1 cellular context compared by ENCODE assay signal in the genomic region with DNA sequence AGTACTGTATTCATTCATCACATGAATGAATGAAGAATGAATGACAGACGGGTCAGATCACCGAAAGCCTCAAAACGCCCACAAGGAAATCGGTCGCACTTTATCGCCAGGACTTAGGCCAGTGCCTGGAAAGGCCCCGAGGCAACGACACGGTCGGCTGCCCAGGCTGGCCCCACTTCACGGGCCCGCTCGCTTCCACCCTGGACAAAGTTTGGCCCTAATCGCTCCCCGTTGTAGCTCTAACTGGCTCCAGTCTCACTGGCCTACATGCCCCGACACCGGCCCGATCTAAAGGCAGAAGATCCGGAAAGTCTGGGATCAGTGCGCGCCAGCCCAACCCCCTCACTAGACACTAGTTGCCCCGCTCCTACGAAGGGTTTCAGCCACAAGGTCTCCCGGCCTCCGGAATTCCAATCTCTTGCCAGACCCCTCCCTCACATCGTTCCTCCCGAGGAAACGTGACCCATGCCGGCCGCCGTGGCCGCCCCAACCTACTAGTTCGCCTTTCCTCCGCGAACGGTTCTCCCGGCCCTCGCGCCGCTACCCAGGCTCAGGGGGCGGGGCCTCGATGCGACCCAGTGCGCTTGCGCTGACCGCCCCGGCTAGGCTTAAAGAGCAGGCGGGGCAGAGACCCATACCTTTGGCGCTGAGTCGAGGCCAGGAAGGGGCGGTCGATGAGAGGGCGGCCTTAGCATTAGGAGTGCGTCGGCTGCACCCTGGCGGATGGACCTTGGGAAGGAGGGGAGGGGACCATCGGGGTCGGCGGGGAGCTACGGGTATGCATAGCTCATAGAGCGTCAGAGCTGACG.
TF ChIP-seq lines count a peak whose summit lies in the region.

A gene (minus strand): TSS at position 575 of the 809 bp plus-strand sequence. CDS start 3,954 bp downstream, outside the sequence.
A gene (plus strand): TSS at position 637 of the 809 bp plus-strand sequence. CDS start 22,138 bp downstream, outside the sequence.

TF ChIP-seq in HepG2, 621 proteins besides CTCF, POLR2A, EP300 and RAD21 (continued from another document and continues in another):
- TF ChIP-seq, protein P1, sequence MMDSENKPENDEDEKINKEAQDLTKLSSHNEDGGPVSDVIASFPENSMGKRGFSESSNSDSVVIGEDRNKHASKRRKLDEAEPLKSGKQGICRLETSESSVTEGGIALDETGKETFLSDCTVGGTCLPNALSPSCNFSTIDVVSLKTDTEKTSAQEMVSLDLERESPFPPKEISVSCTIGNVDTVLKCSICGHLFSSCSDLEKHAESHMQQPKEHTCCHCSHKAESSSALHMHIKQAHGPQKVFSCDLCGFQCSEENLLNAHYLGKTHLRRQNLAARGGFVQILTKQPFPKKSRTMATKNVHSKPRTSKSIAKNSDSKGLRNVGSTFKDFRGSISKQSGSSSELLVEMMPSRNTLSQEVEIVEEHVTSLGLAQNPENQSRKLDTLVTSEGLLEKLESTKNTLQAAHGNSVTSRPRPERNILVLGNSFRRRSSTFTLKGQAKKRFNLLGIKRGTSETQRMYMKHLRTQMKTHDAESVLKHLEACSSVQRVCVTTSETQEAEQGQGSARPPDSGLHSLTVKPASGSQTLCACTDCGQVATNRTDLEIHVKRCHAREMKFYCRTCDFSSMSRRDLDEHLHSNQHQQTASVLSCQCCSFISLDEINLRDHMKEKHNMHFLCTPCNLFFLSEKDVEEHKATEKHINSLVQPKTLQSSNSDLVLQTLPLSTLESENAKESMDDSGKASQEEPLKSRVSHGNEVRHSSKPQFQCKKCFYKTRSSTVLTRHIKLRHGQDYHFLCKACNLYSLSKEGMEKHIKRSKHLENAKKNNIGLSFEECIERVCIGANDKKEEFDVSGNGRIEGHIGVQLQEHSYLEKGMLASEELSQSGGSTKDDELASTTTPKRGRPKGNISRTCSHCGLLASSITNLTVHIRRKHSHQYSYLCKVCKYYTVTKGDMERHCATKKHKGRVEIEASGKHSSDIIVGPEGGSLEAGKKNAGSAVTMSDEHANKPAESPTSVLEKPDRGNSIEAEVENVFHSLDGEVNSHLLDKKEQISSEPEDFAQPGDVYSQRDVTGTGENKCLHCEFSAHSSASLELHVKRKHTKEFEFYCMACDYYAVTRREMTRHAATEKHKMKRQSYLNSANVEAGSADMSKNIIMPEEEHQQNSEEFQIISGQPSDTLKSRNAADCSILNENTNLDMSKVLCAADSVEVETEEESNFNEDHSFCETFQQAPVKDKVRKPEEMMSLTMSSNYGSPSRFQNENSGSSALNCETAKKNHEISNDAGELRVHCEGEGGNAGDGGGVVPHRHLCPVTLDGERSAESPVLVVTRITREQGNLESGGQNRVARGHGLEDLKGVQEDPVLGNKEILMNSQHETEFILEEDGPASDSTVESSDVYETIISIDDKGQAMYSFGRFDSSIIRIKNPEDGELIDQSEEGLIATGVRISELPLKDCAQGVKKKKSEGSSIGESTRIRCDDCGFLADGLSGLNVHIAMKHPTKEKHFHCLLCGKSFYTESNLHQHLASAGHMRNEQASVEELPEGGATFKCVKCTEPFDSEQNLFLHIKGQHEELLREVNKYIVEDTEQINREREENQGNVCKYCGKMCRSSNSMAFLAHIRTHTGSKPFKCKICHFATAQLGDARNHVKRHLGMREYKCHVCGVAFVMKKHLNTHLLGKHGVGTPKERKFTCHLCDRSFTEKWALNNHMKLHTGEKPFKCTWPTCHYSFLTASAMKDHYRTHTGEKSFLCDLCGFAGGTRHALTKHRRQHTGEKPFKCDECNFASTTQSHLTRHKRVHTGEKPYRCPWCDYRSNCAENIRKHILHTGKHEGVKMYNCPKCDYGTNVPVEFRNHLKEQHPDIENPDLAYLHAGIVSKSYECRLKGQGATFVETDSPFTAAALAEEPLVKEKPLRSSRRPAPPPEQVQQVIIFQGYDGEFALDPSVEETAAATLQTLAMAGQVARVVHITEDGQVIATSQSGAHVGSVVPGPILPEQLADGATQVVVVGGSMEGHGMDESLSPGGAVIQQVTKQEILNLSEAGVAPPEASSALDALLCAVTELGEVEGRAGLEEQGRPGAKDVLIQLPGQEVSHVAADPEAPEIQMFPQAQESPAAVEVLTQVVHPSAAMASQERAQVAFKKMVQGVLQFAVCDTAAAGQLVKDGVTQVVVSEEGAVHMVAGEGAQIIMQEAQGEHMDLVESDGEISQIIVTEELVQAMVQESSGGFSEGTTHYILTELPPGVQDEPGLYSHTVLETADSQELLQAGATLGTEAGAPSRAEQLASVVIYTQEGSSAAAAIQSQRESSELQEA (CRISPR knock-in tag; IDR thresholded peaks at IDR 0.05; ENCODE audit: not compliant biosample characterization) = peak; percentile 99
- TF ChIP-seq CBX5 (CRISPR knock-in tag; IDR thresholded peaks at IDR 0.05; ENCODE audit: borderline replicate concordance) = peak; percentile 93; the same call in 1 of the 2 replicates
- TF ChIP-seq SIX1 (CRISPR knock-in tag; IDR thresholded peaks at IDR 0.05; ENCODE audit: borderline replicate concordance) = peak; percentile 68
- peak; percentile 86 for TF ChIP-seq RCOR2 (CRISPR knock-in tag; IDR thresholded peaks at IDR 0.05)
- TF ChIP-seq ZNF644 (CRISPR knock-in tag; IDR thresholded peaks at IDR 0.05; ENCODE audit: low read depth) = peak; percentile 85
- TF ChIP-seq ATF7-NPFF (CRISPR knock-in tag; IDR thresholded peaks at IDR 0.05; ENCODE audit: low read depth) = peak; percentile 96; the same call in 1 of the 2 replicates
- peak; percentile 76 for TF ChIP-seq BCL6 (CRISPR knock-in tag; IDR thresholded peaks at IDR 0.05)
- TF ChIP-seq, protein P2, sequence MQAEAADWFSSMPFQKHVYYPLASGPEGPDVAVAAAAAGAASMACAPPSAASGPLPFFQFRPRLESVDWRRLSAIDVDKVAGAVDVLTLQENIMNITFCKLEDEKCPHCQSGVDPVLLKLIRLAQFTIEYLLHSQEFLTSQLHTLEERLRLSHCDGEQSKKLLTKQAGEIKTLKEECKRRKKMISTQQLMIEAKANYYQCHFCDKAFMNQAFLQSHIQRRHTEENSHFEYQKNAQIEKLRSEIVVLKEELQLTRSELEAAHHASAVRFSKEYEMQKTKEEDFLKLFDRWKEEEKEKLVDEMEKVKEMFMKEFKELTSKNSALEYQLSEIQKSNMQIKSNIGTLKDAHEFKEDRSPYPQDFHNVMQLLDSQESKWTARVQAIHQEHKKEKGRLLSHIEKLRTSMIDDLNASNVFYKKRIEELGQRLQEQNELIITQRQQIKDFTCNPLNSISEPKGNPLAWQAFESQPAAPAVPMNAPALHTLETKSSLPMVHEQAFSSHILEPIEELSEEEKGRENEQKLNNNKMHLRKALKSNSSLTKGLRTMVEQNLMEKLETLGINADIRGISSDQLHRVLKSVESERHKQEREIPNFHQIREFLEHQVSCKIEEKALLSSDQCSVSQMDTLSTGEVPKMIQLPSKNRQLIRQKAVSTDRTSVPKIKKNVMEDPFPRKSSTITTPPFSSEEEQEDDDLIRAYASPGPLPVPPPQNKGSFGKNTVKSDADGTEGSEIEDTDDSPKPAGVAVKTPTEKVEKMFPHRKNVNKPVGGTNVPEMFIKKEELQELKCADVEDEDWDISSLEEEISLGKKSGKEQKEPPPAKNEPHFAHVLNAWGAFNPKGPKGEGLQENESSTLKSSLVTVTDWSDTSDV (CRISPR knock-in tag; IDR thresholded peaks at IDR 0.05) = peak; percentile 94
- TF ChIP-seq JUND (CRISPR knock-in tag; IDR thresholded peaks at IDR 0.05) = peak; percentile 26; the same call in 1 of the 2 replicates
- TF ChIP-seq SNRNP70 (IDR thresholded peaks at IDR 0.05; ENCODE audit: low read depth, low read length) = no peak
- TF ChIP-seq CEBPG (CRISPR knock-in tag; IDR thresholded peaks at IDR 0.05) = no peak; the same call in 1 of the 2 replicates
- TF ChIP-seq MBD4 (IDR thresholded peaks at IDR 0.05; ENCODE audit: borderline replicate concordance, low read length) = no peak
- TF ChIP-seq, protein P3, sequence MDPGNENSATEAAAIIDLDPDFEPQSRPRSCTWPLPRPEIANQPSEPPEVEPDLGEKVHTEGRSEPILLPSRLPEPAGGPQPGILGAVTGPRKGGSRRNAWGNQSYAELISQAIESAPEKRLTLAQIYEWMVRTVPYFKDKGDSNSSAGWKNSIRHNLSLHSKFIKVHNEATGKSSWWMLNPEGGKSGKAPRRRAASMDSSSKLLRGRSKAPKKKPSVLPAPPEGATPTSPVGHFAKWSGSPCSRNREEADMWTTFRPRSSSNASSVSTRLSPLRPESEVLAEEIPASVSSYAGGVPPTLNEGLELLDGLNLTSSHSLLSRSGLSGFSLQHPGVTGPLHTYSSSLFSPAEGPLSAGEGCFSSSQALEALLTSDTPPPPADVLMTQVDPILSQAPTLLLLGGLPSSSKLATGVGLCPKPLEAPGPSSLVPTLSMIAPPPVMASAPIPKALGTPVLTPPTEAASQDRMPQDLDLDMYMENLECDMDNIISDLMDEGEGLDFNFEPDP (CRISPR knock-in tag; conservative IDR thresholded peaks at IDR 0.05) = peak; percentile 95; the same call in 1 of the 2 replicates
- TF ChIP-seq ZNF747 (CRISPR knock-in tag; IDR thresholded peaks at IDR 0.05; ENCODE audit: borderline replicate concordance) = peak; percentile 98
- TF ChIP-seq, protein P4, sequence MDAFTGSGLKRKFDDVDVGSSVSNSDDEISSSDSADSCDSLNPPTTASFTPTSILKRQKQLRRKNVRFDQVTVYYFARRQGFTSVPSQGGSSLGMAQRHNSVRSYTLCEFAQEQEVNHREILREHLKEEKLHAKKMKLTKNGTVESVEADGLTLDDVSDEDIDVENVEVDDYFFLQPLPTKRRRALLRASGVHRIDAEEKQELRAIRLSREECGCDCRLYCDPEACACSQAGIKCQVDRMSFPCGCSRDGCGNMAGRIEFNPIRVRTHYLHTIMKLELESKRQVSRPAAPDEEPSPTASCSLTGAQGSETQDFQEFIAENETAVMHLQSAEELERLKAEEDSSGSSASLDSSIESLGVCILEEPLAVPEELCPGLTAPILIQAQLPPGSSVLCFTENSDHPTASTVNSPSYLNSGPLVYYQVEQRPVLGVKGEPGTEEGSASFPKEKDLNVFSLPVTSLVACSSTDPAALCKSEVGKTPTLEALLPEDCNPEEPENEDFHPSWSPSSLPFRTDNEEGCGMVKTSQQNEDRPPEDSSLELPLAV (CRISPR knock-in tag; conservative IDR thresholded peaks at IDR 0.05; ENCODE audit: low read depth) = no peak
- TF ChIP-seq, protein P5, sequence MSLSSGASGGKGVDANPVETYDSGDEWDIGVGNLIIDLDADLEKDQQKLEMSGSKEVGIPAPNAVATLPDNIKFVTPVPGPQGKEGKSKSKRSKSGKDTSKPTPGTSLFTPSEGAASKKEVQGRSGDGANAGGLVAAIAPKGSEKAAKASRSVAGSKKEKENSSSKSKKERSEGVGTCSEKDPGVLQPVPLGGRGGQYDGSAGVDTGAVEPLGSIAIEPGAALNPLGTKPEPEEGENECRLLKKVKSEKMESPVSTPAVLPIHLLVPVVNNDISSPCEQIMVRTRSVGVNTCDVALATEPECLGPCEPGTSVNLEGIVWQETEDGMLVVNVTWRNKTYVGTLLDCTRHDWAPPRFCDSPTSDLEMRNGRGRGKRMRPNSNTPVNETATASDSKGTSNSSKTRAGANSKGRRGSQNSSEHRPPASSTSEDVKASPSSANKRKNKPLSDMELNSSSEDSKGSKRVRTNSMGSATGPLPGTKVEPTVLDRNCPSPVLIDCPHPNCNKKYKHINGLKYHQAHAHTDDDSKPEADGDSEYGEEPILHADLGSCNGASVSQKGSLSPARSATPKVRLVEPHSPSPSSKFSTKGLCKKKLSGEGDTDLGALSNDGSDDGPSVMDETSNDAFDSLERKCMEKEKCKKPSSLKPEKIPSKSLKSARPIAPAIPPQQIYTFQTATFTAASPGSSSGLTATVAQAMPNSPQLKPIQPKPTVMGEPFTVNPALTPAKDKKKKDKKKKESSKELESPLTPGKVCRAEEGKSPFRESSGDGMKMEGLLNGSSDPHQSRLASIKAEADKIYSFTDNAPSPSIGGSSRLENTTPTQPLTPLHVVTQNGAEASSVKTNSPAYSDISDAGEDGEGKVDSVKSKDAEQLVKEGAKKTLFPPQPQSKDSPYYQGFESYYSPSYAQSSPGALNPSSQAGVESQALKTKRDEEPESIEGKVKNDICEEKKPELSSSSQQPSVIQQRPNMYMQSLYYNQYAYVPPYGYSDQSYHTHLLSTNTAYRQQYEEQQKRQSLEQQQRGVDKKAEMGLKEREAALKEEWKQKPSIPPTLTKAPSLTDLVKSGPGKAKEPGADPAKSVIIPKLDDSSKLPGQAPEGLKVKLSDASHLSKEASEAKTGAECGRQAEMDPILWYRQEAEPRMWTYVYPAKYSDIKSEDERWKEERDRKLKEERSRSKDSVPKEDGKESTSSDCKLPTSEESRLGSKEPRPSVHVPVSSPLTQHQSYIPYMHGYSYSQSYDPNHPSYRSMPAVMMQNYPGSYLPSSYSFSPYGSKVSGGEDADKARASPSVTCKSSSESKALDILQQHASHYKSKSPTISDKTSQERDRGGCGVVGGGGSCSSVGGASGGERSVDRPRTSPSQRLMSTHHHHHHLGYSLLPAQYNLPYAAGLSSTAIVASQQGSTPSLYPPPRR (CRISPR knock-in tag; IDR thresholded peaks at IDR 0.05; ENCODE audit: borderline replicate concordance) = peak; percentile 75
- TF ChIP-seq, protein P6, sequence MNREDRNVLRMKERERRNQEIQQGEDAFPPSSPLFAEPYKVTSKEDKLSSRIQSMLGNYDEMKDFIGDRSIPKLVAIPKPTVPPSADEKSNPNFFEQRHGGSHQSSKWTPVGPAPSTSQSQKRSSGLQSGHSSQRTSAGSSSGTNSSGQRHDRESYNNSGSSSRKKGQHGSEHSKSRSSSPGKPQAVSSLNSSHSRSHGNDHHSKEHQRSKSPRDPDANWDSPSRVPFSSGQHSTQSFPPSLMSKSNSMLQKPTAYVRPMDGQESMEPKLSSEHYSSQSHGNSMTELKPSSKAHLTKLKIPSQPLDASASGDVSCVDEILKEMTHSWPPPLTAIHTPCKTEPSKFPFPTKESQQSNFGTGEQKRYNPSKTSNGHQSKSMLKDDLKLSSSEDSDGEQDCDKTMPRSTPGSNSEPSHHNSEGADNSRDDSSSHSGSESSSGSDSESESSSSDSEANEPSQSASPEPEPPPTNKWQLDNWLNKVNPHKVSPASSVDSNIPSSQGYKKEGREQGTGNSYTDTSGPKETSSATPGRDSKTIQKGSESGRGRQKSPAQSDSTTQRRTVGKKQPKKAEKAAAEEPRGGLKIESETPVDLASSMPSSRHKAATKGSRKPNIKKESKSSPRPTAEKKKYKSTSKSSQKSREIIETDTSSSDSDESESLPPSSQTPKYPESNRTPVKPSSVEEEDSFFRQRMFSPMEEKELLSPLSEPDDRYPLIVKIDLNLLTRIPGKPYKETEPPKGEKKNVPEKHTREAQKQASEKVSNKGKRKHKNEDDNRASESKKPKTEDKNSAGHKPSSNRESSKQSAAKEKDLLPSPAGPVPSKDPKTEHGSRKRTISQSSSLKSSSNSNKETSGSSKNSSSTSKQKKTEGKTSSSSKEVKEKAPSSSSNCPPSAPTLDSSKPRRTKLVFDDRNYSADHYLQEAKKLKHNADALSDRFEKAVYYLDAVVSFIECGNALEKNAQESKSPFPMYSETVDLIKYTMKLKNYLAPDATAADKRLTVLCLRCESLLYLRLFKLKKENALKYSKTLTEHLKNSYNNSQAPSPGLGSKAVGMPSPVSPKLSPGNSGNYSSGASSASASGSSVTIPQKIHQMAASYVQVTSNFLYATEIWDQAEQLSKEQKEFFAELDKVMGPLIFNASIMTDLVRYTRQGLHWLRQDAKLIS (CRISPR knock-in tag; IDR thresholded peaks at IDR 0.05) = no peak; the same call in 1 of the 2 replicates
- TF ChIP-seq, protein P7, sequence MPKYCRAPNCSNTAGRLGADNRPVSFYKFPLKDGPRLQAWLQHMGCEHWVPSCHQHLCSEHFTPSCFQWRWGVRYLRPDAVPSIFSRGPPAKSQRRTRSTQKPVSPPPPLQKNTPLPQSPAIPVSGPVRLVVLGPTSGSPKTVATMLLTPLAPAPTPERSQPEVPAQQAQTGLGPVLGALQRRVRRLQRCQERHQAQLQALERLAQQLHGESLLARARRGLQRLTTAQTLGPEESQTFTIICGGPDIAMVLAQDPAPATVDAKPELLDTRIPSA (CRISPR knock-in tag; IDR thresholded peaks at IDR 0.05; ENCODE audit: borderline replicate concordance) = peak; percentile 56; the same call in 1 of the 2 replicates
- peak; percentile 95 for TF ChIP-seq DMAP1 (CRISPR knock-in tag; IDR thresholded peaks at IDR 0.05)
- TF ChIP-seq ZNF775 (CRISPR knock-in tag; IDR thresholded peaks at IDR 0.05; ENCODE audit: borderline replicate concordance) = peak; percentile 96
